12 cellular contexts compared by ENCODE assay signal in genomic region chr22:17921871-17922821, GRCh38.
DNase-seq lines count a peak whose midpoint lies in the region; ATAC-seq and TF ChIP-seq lines count a peak whose summit lies in the region.
"Had no signal": no experiment of that assay in that cellular context is flagged by ENCODE, and none has a peak within 500 bp of the region (broad histone marks: within the 10 kb centered on the region; RNA-seq: fewer than 3 reads in every experiment).

No MANE protein-coding gene starts in this region.

- peak overlapping the region; percentile 80 for H3K27ac Mint-ChIP-seq in type B pancreatic cell
- H3K27ac Mint-ChIP-seq: natural killer cell had no signal

- ATAC-seq in esophagus mucosa = peak; percentile 23
- ATAC-seq in lung (ENCODE audit: insufficient read depth, low FRiP score) = no peak
- ATAC-seq: natural killer cell had no signal

- 70 to 86% methylated on average over 14 of the region's 14 CpGs for WGBS in lung, 2 donors

- H3K27ac ChIP-seq in lung (ENCODE audit: low read depth in 1 of 2, low read length in 1 of 2) = peak overlapping the region; percentile 50 to 91

- H3K9me3 Mint-ChIP-seq in type B pancreatic cell = peaks cover 5% of the 10 kb centered on the region
- H3K9me3 Mint-ChIP-seq: natural killer cell had no signal

- peak; percentile 11 for DNase-seq in NCI-H82 (lab: John Stamatoyannopoulos, UW)
- no peak for DNase-seq in NCI-H82 treated with DMSO at 0.1 percent for 48 hours (lab: John Stamatoyannopoulos, UW; ENCODE audit: unreplicated experiment)
- DNase-seq in lung (ENCODE audit: low spot score) = no peak
- no peak for DNase-seq in type B pancreatic cell (ENCODE audit: extremely low spot score, unreplicated experiment)
- DNase-seq in retina = no peak
- no peak for DNase-seq in pons (ENCODE audit: low spot score)
- no peak for DNase-seq in GM10248 (ENCODE audit: extremely low spot score)
- DNase-seq: 8988T; effector memory CD4-positive, alpha-beta T cell; natural killer cell; NCI-H187 treated with DMSO at 0.1 percent for 48 hours had no signal

- no peaks in the 10 kb centered on the region for H3K36me3 ChIP-seq in lung (ENCODE audit: control insufficient read depth in 2 of 2, insufficient read depth in 2 of 2, low read length in 2 of 2)

- H3K4me3 Mint-ChIP-seq in type B pancreatic cell = peak overlapping the region; percentile 75
- H3K4me3 Mint-ChIP-seq: natural killer cell had no signal

- H3K9me3 ChIP-seq in lung (ENCODE audit: control insufficient read depth in 2 of 2, insufficient read depth in 1 of 2, low read length in 1 of 2) = no peaks in the 10 kb centered on the region

- H3K36me3 Mint-ChIP-seq in type B pancreatic cell = no peaks in the 10 kb centered on the region
- H3K36me3 Mint-ChIP-seq: natural killer cell had no signal

- POLR2A ChIA-PET in GM10248 (lab: Yijun Ruan, JAX) = interaction anchor here (0.6 kb wide), 1 partner anchor 45 kb away, joined by 3 read pairs; no protein-coding TSS in a partner anchor

- peaks cover 50% of the 10 kb centered on the region for H3K4me1 Mint-ChIP-seq in type B pancreatic cell (ENCODE audit: unreplicated experiment)

- TF ChIP-seq CTCF in lung (IDR thresholded peaks at IDR 0.05; ENCODE audit: control extremely low read depth, extremely low read depth) (no peak), type B pancreatic cell (conservative IDR thresholded peaks at IDR 0.05) (no peak), GM10248 (IDR thresholded peaks at IDR 0.05; ENCODE audit: control extremely low read depth, extremely low read depth, low read depth, missing control alignments) (no peak)

- CTCF ChIA-PET in GM10248 (lab: Yijun Ruan, JAX) = interaction anchor here (0.9 to 1.3 kb wide), 6 partner anchors 9 to 92 kb away, joined by 3 to 4 read pairs (median 3); no protein-coding TSS in a partner anchor

- H3K4me1 ChIP-seq in lung (ENCODE audit: control insufficient read depth in 2 of 2, insufficient read depth in 2 of 2, low read length in 2 of 2) = peaks cover 22 to 33% of the 10 kb centered on the region in 2 donors

- no peaks in the 10 kb centered on the region for H3K27me3 ChIP-seq in lung (ENCODE audit: control insufficient read depth, insufficient read depth)

- no peak overlapping the region for H3K4me3 ChIP-seq in lung

- no peaks in the 10 kb centered on the region for H3K27me3 Mint-ChIP-seq in type B pancreatic cell
